ENCODE assay signal across 1 cellular context in the genomic region with DNA sequence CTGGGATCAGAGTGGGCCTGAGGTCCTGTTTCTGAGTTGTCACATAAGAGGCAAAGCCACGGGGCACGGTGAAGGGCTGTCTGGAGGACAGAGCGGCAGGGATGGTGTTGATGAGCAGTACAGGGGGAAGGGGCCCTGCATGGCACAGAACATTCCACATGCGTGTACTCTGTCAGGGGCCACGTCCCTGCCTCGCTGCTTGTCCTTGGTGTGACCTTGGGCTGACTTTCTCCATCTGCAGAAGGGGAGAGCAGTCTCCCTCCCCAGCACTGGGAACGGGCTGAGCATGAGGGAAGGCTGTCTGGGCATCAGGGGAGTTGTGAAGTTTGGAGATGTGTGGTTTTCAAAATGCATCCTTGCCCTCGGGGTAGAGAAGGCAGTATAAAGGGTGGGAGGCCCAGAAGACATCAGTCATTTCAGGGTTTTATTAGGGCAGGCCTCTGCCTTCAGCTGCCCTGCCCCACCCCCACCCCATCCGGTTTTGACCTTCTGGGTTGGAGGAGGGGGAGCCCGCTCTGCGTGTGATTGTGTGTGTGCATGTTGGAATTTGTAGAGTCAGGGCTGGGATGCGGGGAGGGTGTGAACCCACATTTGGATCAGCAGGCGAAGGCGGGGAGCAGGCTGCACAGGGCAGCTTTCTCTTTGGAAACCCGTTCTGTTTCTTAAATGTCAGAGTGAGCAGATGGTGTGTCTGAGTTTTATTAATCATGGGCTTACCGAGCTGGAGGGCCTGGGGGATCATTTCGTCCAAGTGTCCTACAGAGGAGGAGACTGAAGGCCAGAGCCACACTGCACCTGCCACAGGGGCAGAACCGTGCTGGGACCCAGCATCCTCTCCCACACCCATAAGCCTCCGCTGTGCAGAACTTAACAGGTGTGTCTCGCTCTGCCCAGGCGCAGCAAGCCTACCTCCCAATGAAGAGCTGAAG.
TF ChIP-seq lines count a peak whose summit lies in the region.

No MANE protein-coding gene starts in this region.

TF ChIP-seq in HEK293, 187 proteins besides CTCF, POLR2A, EP300 and RAD21 (continued from another document):
- TF ChIP-seq, protein P1, sequence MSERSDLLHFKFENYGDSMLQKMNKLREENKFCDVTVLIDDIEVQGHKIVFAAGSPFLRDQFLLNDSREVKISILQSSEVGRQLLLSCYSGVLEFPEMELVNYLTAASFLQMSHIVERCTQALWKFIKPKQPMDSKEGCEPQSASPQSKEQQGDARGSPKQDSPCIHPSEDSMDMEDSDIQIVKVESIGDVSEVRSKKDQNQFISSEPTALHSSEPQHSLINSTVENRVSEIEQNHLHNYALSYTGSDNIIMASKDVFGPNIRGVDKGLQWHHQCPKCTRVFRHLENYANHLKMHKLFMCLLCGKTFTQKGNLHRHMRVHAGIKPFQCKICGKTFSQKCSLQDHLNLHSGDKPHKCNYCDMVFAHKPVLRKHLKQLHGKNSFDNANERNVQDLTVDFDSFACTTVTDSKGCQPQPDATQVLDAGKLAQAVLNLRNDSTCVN (tag by site-specific recombination; optimal IDR thresholded peaks at IDR 0.05), result no peak
- no peak for TF ChIP-seq ZNF707 (tag by site-specific recombination; IDR thresholded peaks at IDR 0.05)
- TF ChIP-seq ZFHX2 (tag by site-specific recombination; conservative IDR thresholded peaks at IDR 0.05), result 0 out of 2 replicates have a peak, but pooled peaks have one; percentile 8
